Comparison of ENCODE assay signal across 23 cellular contexts in genomic region chr19:6268382-6268771, GRCh38. TPM values are rescaled to one million over a fixed set of nuclear protein-coding genes. Genes with fewer than 3 reads are reported as not detected.
DNase-seq lines count a peak whose midpoint lies in the region; ATAC-seq and TF ChIP-seq lines count a peak whose summit lies in the region.
"Had no signal": no experiment of that assay in that cellular context is flagged by ENCODE, and none has a peak within 500 bp of the region (broad histone marks: within the 10 kb centered on the region; RNA-seq: fewer than 3 reads in every experiment).

No MANE protein-coding gene starts in this region.

- no peak for TF ChIP-seq RAD21 in liver (IDR thresholded peaks at IDR 0.05)

- no peak for ATAC-seq in T-helper 17 cell
- ATAC-seq: esophagus mucosa; HCT116; natural killer cell treated with Interleukin-12 subunit alpha and Interleukin-12 subunit beta and Interleukin-15 and Interleukin-18, amount 100 ng/mL, for 72 hours; Panc1 had no signal

- H3K4me1 ChIP-seq in liver (ENCODE audit: control insufficient read depth in 4 of 4, insufficient read depth in 4 of 4, low read length in 3 of 4): peaks cover 38 to 63% (median 54%) of the 10 kb centered on the region in 4 donors
- H3K4me1 ChIP-seq in stomach: peaks cover 43 to 87% (median 62%) of the 10 kb centered on the region in 4 donors

- H3K36me3 ChIP-seq in liver (ENCODE audit: control insufficient read depth in 4 of 4, insufficient read depth in 3 of 4, low read depth in 1 of 4, low read length in 3 of 4): peaks cover 0 to 10% (median 3%) of the 10 kb centered on the region in 4 donors
- H3K36me3 ChIP-seq in stomach: peaks cover 26 to 67% (median 61%) of the 10 kb centered on the region in 4 donors

- H3K27me3 ChIP-seq in liver (ENCODE audit: control insufficient read depth in 4 of 4, insufficient read depth in 4 of 4, low read length in 3 of 4): no peaks in the 10 kb centered on the region
- H3K27me3 ChIP-seq in stomach: no peaks in the 10 kb centered on the region
- H3K27me3 ChIP-seq: BLaER1 had no signal

- H3K9me3 Mint-ChIP-seq in activated naive CD4-positive, alpha-beta T cell treated with anti-CD3 and anti-CD28 coated beads for 36 hours: no peaks in the 10 kb centered on the region
- H3K9me3 Mint-ChIP-seq: activated B cell treated with CpG ODN at 0.5 μM for 24 hours; activated T-helper 2 cell treated with anti-CD3 and anti-CD28 coated beads, Interferon-gamma antibody, Interleukin-2, Interleukin-4, amounts not matched to agents 10 μg/mL and 5 μg/mL and 100 μg/mL, durations not matched to agents 14 hours and 24 hours and 36 hours; natural killer cell treated with Interleukin-12 subunit alpha and Interleukin-12 subunit beta and Interleukin-15 and Interleukin-18, amount 100 ng/mL, for 72 hours had no signal

- H3K27me3 Mint-ChIP-seq in activated naive CD4-positive, alpha-beta T cell treated with anti-CD3 and anti-CD28 coated beads for 36 hours (ENCODE audit: low read depth): no peaks in the 10 kb centered on the region
- no peaks in the 10 kb centered on the region for H3K27me3 Mint-ChIP-seq in T-helper 17 cell
- H3K27me3 Mint-ChIP-seq: activated B cell treated with CpG ODN at 0.5 μM for 24 hours; natural killer cell treated with Interleukin-12 subunit alpha and Interleukin-12 subunit beta and Interleukin-15 and Interleukin-18, amount 100 ng/mL, for 72 hours had no signal

- TF ChIP-seq CTCF in liver (IDR thresholded peaks at IDR 0.05; ENCODE audit: low read depth, low read length, missing input control): no peak
- no peak for TF ChIP-seq CTCF in stomach (IDR thresholded peaks at IDR 0.05)

- peak overlapping the region; percentile 66 for H3K27ac Mint-ChIP-seq in activated naive CD4-positive, alpha-beta T cell treated with anti-CD3 and anti-CD28 coated beads for 36 hours
- peak overlapping the region; percentile 87 for H3K27ac Mint-ChIP-seq in T-helper 17 cell
- H3K27ac Mint-ChIP-seq: activated B cell treated with CpG ODN at 0.5 μM for 24 hours had no signal

- in situ Hi-C loops in KBM-7 (cut with MboI; ENCODE audit: low pct_unique_long_range_greater_than_20kb, low sequenced_read_pairs): no loop called here

- 89% methylated on average over 4 of the region's 4 CpGs for WGBS in liver
- WGBS in stomach, 5 donors: 57 to 78% (median 73%) methylated on average over 4 of the region's 4 CpGs

- no peak overlapping the region for H3K4me3 Mint-ChIP-seq in activated naive CD4-positive, alpha-beta T cell treated with anti-CD3 and anti-CD28 coated beads for 36 hours
- no peak overlapping the region for H3K4me3 Mint-ChIP-seq in T-helper 17 cell
- H3K4me3 Mint-ChIP-seq: activated B cell treated with CpG ODN at 0.5 μM for 24 hours; natural killer cell treated with Interleukin-12 subunit alpha and Interleukin-12 subunit beta and Interleukin-15 and Interleukin-18, amount 100 ng/mL, for 72 hours had no signal

- H3K9ac ChIP-seq in liver (ENCODE audit: low read depth in 1 of 2, low read length in 2 of 2): no peak overlapping the region
- H3K9ac ChIP-seq: BLaER1 had no signal

- peaks cover 18% of the 10 kb centered on the region for H3K4me1 Mint-ChIP-seq in activated naive CD4-positive, alpha-beta T cell treated with anti-CD3 and anti-CD28 coated beads for 36 hours (ENCODE audit: low read depth)
- peaks cover 37% of the 10 kb centered on the region for H3K4me1 Mint-ChIP-seq in T-helper 17 cell
- H3K4me1 Mint-ChIP-seq: activated B cell treated with CpG ODN at 0.5 μM for 24 hours had no signal

- TF ChIP-seq EP300 in stomach (IDR thresholded peaks at IDR 0.05): no peak

- TF ChIP-seq POLR2A in stomach (IDR thresholded peaks at IDR 0.05): no peak

- H3K36me3 Mint-ChIP-seq in activated naive CD4-positive, alpha-beta T cell treated with anti-CD3 and anti-CD28 coated beads for 36 hours (ENCODE audit: low read depth): peaks cover 19% of the 10 kb centered on the region
- H3K36me3 Mint-ChIP-seq in T-helper 17 cell (ENCODE audit: low read depth): peaks cover 2% of the 10 kb centered on the region
- H3K36me3 Mint-ChIP-seq: natural killer cell treated with Interleukin-12 subunit alpha and Interleukin-12 subunit beta and Interleukin-15 and Interleukin-18, amount 100 ng/mL, for 72 hours had no signal

- CTCF ChIA-PET in activated naive CD4-positive, alpha-beta T cell treated with anti-CD3 and anti-CD28 coated beads for 36 hours (lab: Charles Lee): interaction anchor here (0.6 kb wide), 1 partner anchor 621 kb away, joined by 3 read pairs; no protein-coding TSS in a partner anchor

- H3K9me3 ChIP-seq in T-helper 17 cell (ENCODE audit: control insufficient read depth, low read length, poor library complexity, severe bottlenecking) (no peaks in the 10 kb centered on the region), liver (ENCODE audit: control insufficient read depth in 4 of 4, low read length in 3 of 4) (no peaks in the 10 kb centered on the region), stomach (no peaks in the 10 kb centered on the region)
- H3K9me3 ChIP-seq: BLaER1 had no signal

- no peak for DNase-seq in activated naive CD4-positive, alpha-beta T cell treated with anti-CD3 and anti-CD28 coated beads for 36 hours
- DNase-seq in activated naive CD4-positive, alpha-beta T cell (lab: John Stamatoyannopoulos, UW): no peak
- DNase-seq in T-helper 17 cell (no peak), stomach (no peak), RKO (ENCODE audit: low spot score) (no peak), KBM-7 (no peak), NCI-H748 (lab: John Stamatoyannopoulos, UW; ENCODE audit: unreplicated experiment) (no peak)
- DNase-seq: activated B cell treated with CpG ODN at 0.5 μM for 24 hours; effector CD4-positive, alpha-beta T cell; EL; mesendoderm; NCI-H1092 treated with DMSO at 0.1 percent for 48 hours; NCI-H2029 treated with DMSO at 0.1 percent for 48 hours; NCI-H510A; NK-92 treated with Interleukin-12 subunit alpha and Interleukin-12 subunit beta, amount 100 ng/mL, for 24 hours; stimulated activated CD4-positive, alpha-beta T cell treated with anti-CD3 and anti-CD28 coated beads, Interleukin-4, amount 100 ng/mL, for 24 hours had no signal

- H3K27ac ChIP-seq in liver (ENCODE audit: low read depth in 1 of 2, low read length in 2 of 2) (peak overlapping the region; percentile 30 to 94), stomach (peak overlapping the region in 4 of 5 donors; percentile 7 to 26 (median 20))
- H3K27ac ChIP-seq: BLaER1 had no signal

- no peak overlapping the region for H3K4me3 ChIP-seq in liver (ENCODE audit: low read depth in 1 of 3, low read length in 3 of 3)
- no peak overlapping the region for H3K4me3 ChIP-seq in stomach
- H3K4me3 ChIP-seq: BLaER1 had no signal

- intact Hi-C loops in activated naive CD4-positive, alpha-beta T cell treated with anti-CD3 and anti-CD28 coated beads for 36 hours (cut with micrococcal nuclease): no loop called here
- intact Hi-C loops in stomach (cut with DNase I; ENCODE audit: low total_unique reads): no loop called here

TF ChIP-seq in liver, 16 proteins besides CTCF, POLR2A, EP300 and RAD21 (continues in another document):
- TF ChIP-seq MAX (IDR thresholded peaks at IDR 0.05) (no peak), EGR1 (IDR thresholded peaks at IDR 0.05; ENCODE audit: low read depth in 2 of 2) (no peak), ATF3 (IDR thresholded peaks at IDR 0.05) (no peak), ZBTB33 (IDR thresholded peaks at IDR 0.05) (no peak), HNF4G (IDR thresholded peaks at IDR 0.05) (no peak), SP1 (IDR thresholded peaks at IDR 0.05) (no peak), FOXA2 (IDR thresholded peaks at IDR 0.05) (no peak), HNF4A (conservative IDR thresholded peaks at IDR 0.05) (no peak), JUND (IDR thresholded peaks at IDR 0.05) (no peak), YY1 (IDR thresholded peaks at IDR 0.05) (no peak)

RNA-seq across cellular contexts. Expression of gene MLLT1, which starts 11.4 kb away (rescaled TPM):
- 10 to 100 TPM; 30.6 to 31.3 TPM for total RNA-seq in activated naive CD4-positive, alpha-beta T cell treated with anti-CD3 and anti-CD28 coated beads for 36 hours
- total RNA-seq in T-helper 17 cell (10 to 100 TPM; 27.1 to 30.3 TPM), liver (1 to 10 TPM; 2.1 to 6.9 TPM), stomach (10 to 100 TPM in 3 of 5 donors, 1 to 10 TPM in 2; 3.1 to 30.4 (median 16.7) TPM)
- polyA plus RNA-seq in liver (10 to 100 TPM in 1 of 2 donors, 1 to 10 TPM in 1; 7.7 to 15.6 TPM), stomach (10 to 100 TPM; 21.2 to 33.8 (median 27.4) TPM)
